In genomic region chr12:59196989-59197388, GRCh38 we compare ENCODE assay signal across 2 cellular contexts.
"Had no signal": no experiment of that assay in that cellular context is flagged by ENCODE, and none has a peak within 500 bp of the region (broad histone marks: within the 10 kb centered on the region; RNA-seq: fewer than 3 reads in every experiment).

No MANE protein-coding gene starts in this region.

- H3K4me3 ChIP-seq: K562 had no signal

- DNase-seq: IMR-90 had no signal
